ENCODE assay signal across 9 cellular contexts in the genomic region with DNA sequence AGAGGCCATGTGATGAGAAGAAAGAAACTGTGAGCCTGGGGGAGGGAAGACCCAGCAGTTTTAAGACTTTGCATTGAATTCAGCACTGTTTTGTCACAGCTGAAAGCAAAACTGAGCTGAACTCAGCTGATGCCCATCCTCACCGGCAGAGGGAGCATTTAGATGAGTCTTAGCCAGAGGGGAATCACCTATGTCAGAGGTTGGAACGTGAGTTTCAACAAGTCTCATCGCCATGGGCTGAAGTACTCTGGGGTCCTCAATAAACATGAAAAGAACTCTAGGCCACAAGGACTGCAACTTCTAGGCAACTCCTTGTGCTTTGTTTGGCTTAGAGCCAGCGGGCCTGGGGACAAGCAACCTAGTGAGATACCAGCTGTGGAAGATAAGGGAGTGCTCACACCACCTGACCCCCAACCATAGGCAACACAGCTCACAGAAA.
DNase-seq lines count a peak whose midpoint lies in the region; ATAC-seq and TF ChIP-seq lines count a peak whose summit lies in the region.
"Had no signal": no experiment of that assay in that cellular context is flagged by ENCODE, and none has a peak within 500 bp of the region (broad histone marks: within the 10 kb centered on the region; RNA-seq: fewer than 3 reads in every experiment).

No MANE protein-coding gene starts in this region.

- CTCF ChIA-PET in activated CD4-positive, alpha-beta memory T cell treated with anti-CD3 and anti-CD28 coated beads for 36 hours (lab: Charles Lee) = interaction anchor here (0.6 to 3.6 kb wide), 13 partner anchors 10 to 1513 kb away, joined by 3 to 48 read pairs (median 6); no protein-coding TSS in a partner anchor

- no peak overlapping the region for H3K27ac Mint-ChIP-seq in activated CD4-positive, alpha-beta memory T cell treated with anti-CD3 and anti-CD28 coated beads for 36 hours
- H3K27ac Mint-ChIP-seq in nephron = peak overlapping the region in 1 of 3 experiments; percentile 22

- H3K4me3 ChIP-seq in epithelial cell of esophagus (ENCODE audit: low read length) = no peak overlapping the region

- DNase-seq in AG20443 (ENCODE audit: low spot score) = peak; percentile 56
- DNase-seq in NCI-H226 = peak; percentile 14
- DNase-seq in activated CD4-positive, alpha-beta memory T cell treated with anti-CD3 and anti-CD28 coated beads for 36 hours = peak; percentile 72
- DNase-seq in epithelial cell of esophagus (ENCODE audit: low read depth) = peak; percentile 71
- peak in 25 of 49 donors; percentile 2 to 33 (median 10) for DNase-seq in substantia nigra (lab: John Stamatoyannopoulos, UW)

- ATAC-seq in GM18873 (IDR thresholded peaks at IDR 0.05; ENCODE audit: low FRiP score, unreplicated experiment) (peak; percentile 98), HG03064 (IDR thresholded peaks at IDR 0.05; ENCODE audit: low read depth, unreplicated experiment) (peak; percentile 95)

- intact Hi-C loops in activated CD4-positive, alpha-beta memory T cell treated with anti-CD3 and anti-CD28 coated beads for 36 hours (cut with micrococcal nuclease) = loop anchor here (1.0 to 5.0 kb wide), 3 partner anchors 67 to 1515 kb away; no protein-coding TSS in a partner anchor

- POLR2A ChIA-PET in activated CD4-positive, alpha-beta memory T cell treated with anti-CD3 and anti-CD28 coated beads for 36 hours (lab: Charles Lee) = no interaction called here

- TF ChIP-seq CTCF in epithelial cell of esophagus (IDR thresholded peaks at IDR 0.05; ENCODE audit: insufficient read depth, low read depth, low read length, missing control alignments) = peak; percentile 93
- peak; percentile 66 to 71 (median 71) for TF ChIP-seq CTCF in nephron (IDR thresholded peaks at IDR 0.05; ENCODE audit: unreplicated experiment in 3 of 3)

- H3K4me1 Mint-ChIP-seq in activated CD4-positive, alpha-beta memory T cell treated with anti-CD3 and anti-CD28 coated beads for 36 hours (ENCODE audit: low read depth) = peaks cover 3% of the 10 kb centered on the region
- H3K4me1 Mint-ChIP-seq in nephron = peaks cover 12% of the 10 kb centered on the region

- H3K4me3 Mint-ChIP-seq in activated CD4-positive, alpha-beta memory T cell treated with anti-CD3 and anti-CD28 coated beads for 36 hours = no peak overlapping the region
- no peak overlapping the region for H3K4me3 Mint-ChIP-seq in nephron
- H3K4me3 Mint-ChIP-seq: IgD-negative memory B cell had no signal

- no peak overlapping the region for H3K27ac ChIP-seq in substantia nigra (ENCODE audit: low read depth, low read length, poor library complexity, severe bottlenecking)

- no peaks in the 10 kb centered on the region for H3K36me3 Mint-ChIP-seq in activated CD4-positive, alpha-beta memory T cell treated with anti-CD3 and anti-CD28 coated beads for 36 hours
- H3K36me3 Mint-ChIP-seq in nephron (ENCODE audit: low read depth) = no peaks in the 10 kb centered on the region
- H3K36me3 Mint-ChIP-seq: IgD-negative memory B cell had no signal

- H3K9me3 Mint-ChIP-seq in activated CD4-positive, alpha-beta memory T cell treated with anti-CD3 and anti-CD28 coated beads for 36 hours = peaks cover 8% of the 10 kb centered on the region
- peaks cover 20% of the 10 kb centered on the region for H3K9me3 Mint-ChIP-seq in nephron

- peaks cover 3% of the 10 kb centered on the region for H3K27me3 Mint-ChIP-seq in activated CD4-positive, alpha-beta memory T cell treated with anti-CD3 and anti-CD28 coated beads for 36 hours
- no peaks in the 10 kb centered on the region for H3K27me3 Mint-ChIP-seq in nephron (ENCODE audit: low read depth)

Comparison
In these comparisons a context has a peak if more than half of its experiments do, and no peak if none do; other contexts are left out.
1. DNase-seq: peak in every context shown above with its lines; median percentile 72 in activated CD4-positive, alpha-beta memory T cell treated with anti-CD3 and anti-CD28 coated beads for 36 hours; 71 in epithelial cell of esophagus; 56 in AG20443; 14 in NCI-H226; 10 in substantia nigra.